20 cellular contexts compared by ENCODE assay signal in the genomic region with DNA sequence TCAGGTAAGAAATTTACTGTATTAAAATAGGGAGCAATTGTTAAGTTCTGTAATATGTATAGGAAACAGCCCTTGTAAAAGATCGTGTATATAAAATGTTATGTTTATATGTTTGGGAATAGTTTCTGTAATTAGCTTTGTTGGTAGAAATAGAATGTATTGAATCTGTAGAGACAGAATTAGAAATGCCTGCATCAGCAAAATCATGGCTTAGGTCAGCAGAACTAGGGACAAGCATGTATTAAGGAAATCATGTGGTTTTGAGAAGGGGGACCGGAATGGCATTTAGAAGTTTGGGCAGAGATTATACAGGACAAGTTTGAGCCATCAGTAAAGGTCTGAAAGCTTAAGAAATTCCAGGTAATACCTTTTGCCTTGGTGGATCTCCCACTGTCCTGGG.
"Had no signal": no experiment of that assay in that cellular context is flagged by ENCODE, and none has a peak within 500 bp of the region (broad histone marks: within the 10 kb centered on the region; RNA-seq: fewer than 3 reads in every experiment).

No MANE protein-coding gene starts in this region.

- H3K36me3 ChIP-seq: left ventricle myocardium inferior, ovary, right atrium auricular region, stomach, thyroid gland, transverse colon, upper lobe of left lung, vagina had no signal

- H3K4me1 ChIP-seq: left ventricle myocardium inferior, right atrium auricular region, stomach, testis, thyroid gland, transverse colon, upper lobe of left lung, vagina had no signal

- ATAC-seq: mucosa of descending colon; naive thymus-derived CD4-positive, alpha-beta T cell; stimulated activated naive B cell treated with anti-CD40 and anti-IgM and Interleukin-4, amounts not matched to agents 10 μg/mL and 1 μg/mL and 100 μg/mL, for 72 hours; stimulated activated naive CD8-positive, alpha-beta T cell treated with anti-CD3 and anti-CD28 coated beads, Interleukin-15, Interleukin-2, amounts not matched to agents 100 U/mL and 50 U/mL, for 24 hours had no signal

- H3K27me3 ChIP-seq: ovary, right atrium auricular region, stomach, testis, thyroid gland, transverse colon, upper lobe of left lung, vagina had no signal

- H3K9me3 ChIP-seq: left ventricle myocardium inferior, mucosa of descending colon, ovary, right atrium auricular region, testis, thyroid gland, transverse colon, upper lobe of left lung, vagina had no signal

- H3K4me3 ChIP-seq: left ventricle myocardium inferior, mucosa of descending colon, ovary, right atrium auricular region, skin epidermis, stomach, testis, thyroid gland, transverse colon, upper lobe of left lung, vagina had no signal

- H3K27ac ChIP-seq: left ventricle myocardium inferior, ovary, right atrium auricular region, stomach, testis, thyroid gland, transverse colon, upper lobe of left lung, vagina had no signal

- DNase-seq: islet precursor cell; left ventricle myocardium inferior; midbrain; mucosa of descending colon; naive thymus-derived CD4-positive, alpha-beta T cell; ovary; stimulated activated CD4-positive, alpha-beta T cell treated with anti-CD3 and anti-CD28 coated beads, Interleukin-12 subunit alpha, Interleukin-12 subunit beta, amount 100 ng/mL, for 4 hours; stimulated activated CD4-positive, alpha-beta T cell treated with anti-CD3 and anti-CD28 coated beads, Interleukin-15, amount 100 ng/mL, for 24 hours; stimulated activated CD4-positive, alpha-beta T cell treated with anti-CD3 and anti-CD28 coated beads, Interleukin-2, amount 100 ng/mL, for 24 hours; stimulated activated CD4-positive, alpha-beta T cell treated with anti-CD3 and anti-CD28 coated beads, Interleukin-4, amount 100 ng/mL, for 1 hour; stimulated activated naive B cell treated with anti-CD40 and anti-IgM and Interleukin-4, amounts not matched to agents 10 μg/mL and 1 μg/mL and 100 μg/mL, for 72 hours; stimulated activated naive CD8-positive, alpha-beta T cell treated with anti-CD3 and anti-CD28 coated beads, Interleukin-15, Interleukin-2, amounts not matched to agents 100 U/mL and 50 U/mL, for 24 hours; stomach; testis; thyroid gland; transverse colon; upper lobe of left lung had no signal
